Comparison of ENCODE assay signal across 8 cellular contexts in the genomic region with DNA sequence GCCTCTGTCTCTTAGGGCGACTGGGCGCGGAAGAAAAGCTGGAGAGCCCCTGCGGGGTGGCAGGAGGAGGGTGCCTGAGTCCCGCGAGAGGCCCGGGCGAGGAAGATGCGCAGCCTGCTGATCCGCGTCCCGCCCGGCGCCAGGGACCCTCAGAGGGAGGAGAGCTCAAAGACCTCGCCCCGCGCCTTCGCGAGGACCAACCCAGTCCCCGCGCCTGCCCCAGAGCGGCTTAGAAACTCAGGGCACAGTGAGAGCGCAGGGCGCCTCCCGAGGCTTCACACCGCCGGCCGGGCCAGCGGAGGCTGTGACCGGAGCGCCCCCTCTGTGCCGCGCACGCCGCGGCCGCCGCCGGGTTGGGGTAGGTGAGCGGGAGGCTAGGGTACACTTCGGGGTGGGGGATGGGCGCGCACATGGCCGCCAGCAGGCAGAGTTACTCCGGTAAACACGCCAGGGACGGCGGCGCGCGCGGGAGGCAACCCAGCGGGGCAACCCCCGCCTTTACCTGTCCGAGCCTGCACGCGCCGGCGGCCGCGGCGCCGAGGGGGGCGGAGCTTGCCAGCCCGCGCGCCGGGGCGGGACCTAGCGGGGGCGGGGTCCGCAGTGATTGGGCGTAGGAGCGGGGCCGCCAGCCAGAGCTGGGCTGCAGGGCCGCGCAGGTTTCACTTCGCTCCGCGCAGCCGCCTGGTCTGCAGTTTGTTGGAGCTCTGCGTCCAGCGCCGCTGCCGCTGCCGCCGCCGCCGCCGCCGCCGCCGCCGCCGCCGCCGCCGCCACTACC. TPM values are rescaled to one million over a fixed set of nuclear protein-coding genes. Genes with fewer than 3 reads are reported as not detected.
DNase-seq lines count a peak whose midpoint lies in the region; ATAC-seq and TF ChIP-seq lines count a peak whose summit lies in the region.

A gene with protein sequence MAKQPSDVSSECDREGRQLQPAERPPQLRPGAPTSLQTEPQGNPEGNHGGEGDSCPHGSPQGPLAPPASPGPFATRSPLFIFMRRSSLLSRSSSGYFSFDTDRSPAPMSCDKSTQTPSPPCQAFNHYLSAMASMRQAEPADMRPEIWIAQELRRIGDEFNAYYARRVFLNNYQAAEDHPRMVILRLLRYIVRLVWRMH (plus strand): TSS at position 662 of the 775 bp plus-strand sequence. CDS start 2,832 bp downstream, outside the sequence.

- POLR2A ChIA-PET in Panc1 (lab: Charles Lee): interaction anchor here (0.6 to 0.7 kb wide), 2 partner anchors 30 to 49 kb away, joined by 3 to 4 read pairs; no protein-coding TSS in a partner anchor

- H3K27ac ChIP-seq in KMS-11 (peak within 1 kb of the TSS; percentile 64), Panc1 (ENCODE audit: low read length) (peak within 1 kb of the TSS; percentile 85), esophagus squamous epithelium (peak within 1 kb of the TSS; percentile 91 to 96 (median 92))

- H3K9me3 ChIP-seq in Panc1 (ENCODE audit: control insufficient read depth, insufficient read depth, low read depth, low read length) (no peaks in the 10 kb centered on the region), esophagus squamous epithelium (no peaks in the 10 kb centered on the region)

- peak in 2 of 4 donors; percentile 93 to 98 for TF ChIP-seq POLR2A in esophagus squamous epithelium (IDR thresholded peaks at IDR 0.05)

- in situ Hi-C loops in Panc1 (cut with HindIII; ENCODE audit: low pct_unique_long_range_greater_than_20kb, low sequenced_read_pairs): no loop called here

- CTCF ChIA-PET in Panc1 (lab: Charles Lee): interaction anchor here (0.6 kb wide), 1 partner anchor 579 kb away, joined by 3 read pairs; no protein-coding TSS in a partner anchor

- H3K9ac ChIP-seq in KMS-11: peak within 1 kb of the TSS; percentile 64; the same call in 1 of the 2 replicates

- intact Hi-C loops in Panc1 (cut with micrococcal nuclease; ENCODE audit: unreplicated experiment): loop anchor here (10.0 kb wide), 1 partner anchor 334 kb away; no protein-coding TSS in a partner anchor
- intact Hi-C loops in esophagus squamous epithelium (cut with DNase I): no loop called here

- TF ChIP-seq CTCF in KMS-11 (conservative IDR thresholded peaks at IDR 0.05; ENCODE audit: low read depth, low read length): no peak
- peak; percentile 63 for TF ChIP-seq CTCF in Panc1 (IDR thresholded peaks at IDR 0.05)
- TF ChIP-seq CTCF in esophagus squamous epithelium (IDR thresholded peaks at IDR 0.05): peak in 1 of 6 experiments; percentile 11

- no peaks in the 10 kb centered on the region for H3K9me3 Mint-ChIP-seq in activated T-cell treated with anti-CD3 and anti-CD28 coated beads, Interleukin-2, amount 50 U/mL, for 24 hours
- H3K9me3 Mint-ChIP-seq in naive B cell: no peaks in the 10 kb centered on the region
- H3K9me3 Mint-ChIP-seq in stimulated activated effector memory CD8-positive, alpha-beta T cell treated with anti-CD3 and anti-CD28 coated beads, Interleukin-12 subunit alpha, Interleukin-12 subunit beta, amount 100 ng/mL, for 72 hours: no peaks in the 10 kb centered on the region

- 0% methylated on average over 2 of the region's 98 CpGs; no CpG with 5 or more reads in 1 of the 2 donors for WGBS in esophagus squamous epithelium, 2 donors

- H3K79me2 ChIP-seq in KMS-11 (ENCODE audit: insufficient read depth, low read depth): peaks cover 33% of the 10 kb centered on the region; the same call in 1 of the 2 replicates

- H3K27me3 ChIP-seq in KMS-11 (ENCODE audit: insufficient read depth, low read depth) (no peaks in the 10 kb centered on the region), Panc1 (ENCODE audit: control insufficient read depth, insufficient read depth, low read length) (no peaks in the 10 kb centered on the region; the same call in 1 of the 2 replicates), esophagus squamous epithelium (peaks cover 0 to 52% (median 0%) of the 10 kb centered on the region in 4 donors)

- peaks cover 72% of the 10 kb centered on the region for H3K4me1 Mint-ChIP-seq in activated T-cell treated with anti-CD3 and anti-CD28 coated beads, Interleukin-2, amount 50 U/mL, for 24 hours (ENCODE audit: low read depth)
- peaks cover 34 to 54% (median 45%) of the 10 kb centered on the region in 3 donors for H3K4me1 Mint-ChIP-seq in naive B cell
- H3K4me1 Mint-ChIP-seq in stimulated activated effector memory CD8-positive, alpha-beta T cell treated with anti-CD3 and anti-CD28 coated beads, Interleukin-12 subunit alpha, Interleukin-12 subunit beta, amount 100 ng/mL, for 72 hours: peaks cover 64% of the 10 kb centered on the region

- H3K4me3 ChIP-seq in KMS-11 (IDR thresholded peaks at IDR 0.05; ENCODE audit: insufficient read depth, low read depth, low read length) (no peak within 1 kb of the TSS), Panc1 (ENCODE audit: low read depth in 2 of 2, low read length in 2 of 2) (peak within 1 kb of the TSS; percentile 68 to 85), esophagus squamous epithelium (peak within 1 kb of the TSS; percentile 81 to 93 (median 84))

- ATAC-seq in GM21723 (IDR thresholded peaks at IDR 0.05; ENCODE audit: unreplicated experiment): peak; percentile 49
- peak; percentile 83 for ATAC-seq in Panc1
- ATAC-seq in naive B cell (ENCODE audit: low read depth in 2 of 2): peak; percentile 64 to 70
- peak; percentile 73 for ATAC-seq in stimulated activated effector memory CD8-positive, alpha-beta T cell treated with anti-CD3 and anti-CD28 coated beads, Interleukin-12 subunit alpha, Interleukin-12 subunit beta, amount 100 ng/mL, for 72 hours

- peaks cover 11% of the 10 kb centered on the region for H3K4me1 ChIP-seq in KMS-11 (ENCODE audit: low read depth, poor library complexity, severe bottlenecking)
- H3K4me1 ChIP-seq in Panc1 (ENCODE audit: control insufficient read depth, insufficient read depth, low read length): peaks cover 17% of the 10 kb centered on the region
- peaks cover 42 to 75% (median 43%) of the 10 kb centered on the region in 3 donors for H3K4me1 ChIP-seq in esophagus squamous epithelium

- H3K4me3 Mint-ChIP-seq in activated T-cell treated with anti-CD3 and anti-CD28 coated beads, Interleukin-2, amount 50 U/mL, for 24 hours: peak within 1 kb of the TSS; percentile 88
- H3K4me3 Mint-ChIP-seq in naive B cell: peak within 1 kb of the TSS; percentile 96 to 99 (median 97)
- H3K4me3 Mint-ChIP-seq in stimulated activated effector memory CD8-positive, alpha-beta T cell treated with anti-CD3 and anti-CD28 coated beads, Interleukin-12 subunit alpha, Interleukin-12 subunit beta, amount 100 ng/mL, for 72 hours: peak within 1 kb of the TSS; percentile 93

- H3K27ac Mint-ChIP-seq in activated T-cell treated with anti-CD3 and anti-CD28 coated beads, Interleukin-2, amount 50 U/mL, for 24 hours: peak within 1 kb of the TSS; percentile 92
- peak within 1 kb of the TSS; percentile 96 to 99 (median 97) for H3K27ac Mint-ChIP-seq in naive B cell
- H3K27ac Mint-ChIP-seq in stimulated activated effector memory CD8-positive, alpha-beta T cell treated with anti-CD3 and anti-CD28 coated beads, Interleukin-12 subunit alpha, Interleukin-12 subunit beta, amount 100 ng/mL, for 72 hours: peak within 1 kb of the TSS; percentile 88

- no peak within 1 kb of the TSS for H2AFZ ChIP-seq in KMS-11 (ENCODE audit: low read depth)

- H3K4me2 ChIP-seq in KMS-11: 0 out of 2 replicates have a peak within 1 kb of the TSS, but pooled peaks have one; percentile 13

- no peaks in the 10 kb centered on the region for H4K20me1 ChIP-seq in KMS-11 (ENCODE audit: insufficient read depth)

- H3K36me3 ChIP-seq in KMS-11 (ENCODE audit: insufficient read depth) (no peaks in the 10 kb centered on the region), Panc1 (ENCODE audit: control insufficient read depth, insufficient read depth, low read length) (peaks cover 9% of the 10 kb centered on the region), esophagus squamous epithelium (peaks cover 3 to 19% (median 5%) of the 10 kb centered on the region in 3 donors)

- H3K27me3 Mint-ChIP-seq in activated T-cell treated with anti-CD3 and anti-CD28 coated beads, Interleukin-2, amount 50 U/mL, for 24 hours: peaks cover 33% of the 10 kb centered on the region
- peaks cover 24 to 46% (median 28%) of the 10 kb centered on the region in 3 donors for H3K27me3 Mint-ChIP-seq in naive B cell

- DNase-seq in DMS79 (lab: John Stamatoyannopoulos, UW) (peak; percentile 78), Panc1 (ENCODE audit: low read depth, low spot score) (no peak), esophagus squamous epithelium (lab: John Stamatoyannopoulos, UW) (peak; percentile 71), naive B cell (peak; percentile 94)
- DNase-seq in activated T-cell treated with anti-CD3 and anti-CD28 coated beads, Interleukin-2, amount 50 U/mL, for 24 hours: peak; percentile 95
- peak; percentile 93 to 94 for DNase-seq in stimulated activated effector memory CD8-positive, alpha-beta T cell treated with anti-CD3 and anti-CD28 coated beads, Interleukin-12 subunit alpha, Interleukin-12 subunit beta, amount 100 ng/mL, for 72 hours (ENCODE audit: low spot score in 2 of 2)

- H3K36me3 Mint-ChIP-seq in activated T-cell treated with anti-CD3 and anti-CD28 coated beads, Interleukin-2, amount 50 U/mL, for 24 hours (ENCODE audit: low read depth): peaks cover 42% of the 10 kb centered on the region
- H3K36me3 Mint-ChIP-seq in naive B cell: peaks cover 0 to 2% of the 10 kb centered on the region in 2 donors
- peaks cover 79% of the 10 kb centered on the region for H3K36me3 Mint-ChIP-seq in stimulated activated effector memory CD8-positive, alpha-beta T cell treated with anti-CD3 and anti-CD28 coated beads, Interleukin-12 subunit alpha, Interleukin-12 subunit beta, amount 100 ng/mL, for 72 hours

- no TSS peak for BruUV-seq in Panc1 (replicated peaks; lab: Mats Ljungman, UMichigan)

RNA-seq across cellular contexts. Expression of the gene that starts here (rescaled TPM):
- total RNA-seq in Panc1 (2021; ENCODE audit: unreplicated experiment): 43.8 TPM
- 26.5 TPM for polyA plus RNA-seq in Panc1 (2012; ENCODE audit: insufficient read length)
- total RNA-seq in esophagus squamous epithelium: 10 to 100 TPM in 2 of 4 donors, 1 to 10 TPM in 2; 7.8 to 28.2 (median 9.9) TPM
- polyA plus RNA-seq in naive B cell (ENCODE audit: low read depth in 6 of 6): 10 to 100 TPM; 17.2 to 29.7 (median 20.2) TPM
